25 cellular contexts compared by ENCODE assay signal in the genomic region with DNA sequence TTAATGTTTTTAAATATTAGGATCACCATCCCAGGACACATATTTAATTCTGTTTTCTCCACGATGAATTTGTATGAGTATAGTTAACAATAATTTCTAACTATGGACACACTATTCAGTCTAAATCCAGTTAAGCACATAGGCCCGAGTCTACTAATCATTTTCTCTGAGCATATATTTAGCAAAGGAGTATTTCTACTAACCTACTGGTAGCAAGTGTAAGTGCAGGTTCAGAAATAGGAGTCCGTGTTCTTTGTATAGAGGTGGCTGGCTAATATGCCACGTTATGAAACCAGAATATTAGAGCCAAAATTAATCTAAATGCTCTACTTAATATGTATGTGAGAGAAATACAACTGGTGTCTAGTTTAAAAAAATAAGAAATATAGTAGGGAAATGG.
"Had no signal": no experiment of that assay in that cellular context is flagged by ENCODE, and none has a peak within 500 bp of the region (broad histone marks: within the 10 kb centered on the region; RNA-seq: fewer than 3 reads in every experiment).

No MANE protein-coding gene starts in this region.

- H3K4me3 ChIP-seq: body of pancreas had no signal

- ATAC-seq: activated CD8-positive, alpha-beta T cell treated with anti-CD3 and anti-CD28 coated beads, Interleukin-2, amount 10 ng/mL, durations not matched to agents 7 days and 5 days; body of pancreas; PC-3; T-helper 17 cell; WTC11 had no signal

- H3K4me1 ChIP-seq: body of pancreas had no signal

- H3K9me3 ChIP-seq: body of pancreas had no signal

- H3K27ac Mint-ChIP-seq: activated CD8-positive, alpha-beta T cell treated with anti-CD3 and anti-CD28 coated beads, Interleukin-2, amount 10 ng/mL, durations not matched to agents 7 days and 5 days; activated naive CD4-positive, alpha-beta T cell treated with anti-CD3 and anti-CD28 coated beads, Interleukin-2, amount 50 U/mL, for 24 hours; activated T-helper 1 cell treated with anti-CD3 and anti-CD28 coated beads, Interleukin-12 subunit alpha, Interleukin-12 subunit beta, Interleukin-2, Interleukin-4 antibody, amounts not matched to agents 30 ng/mL and 10 ng/mL and 1 ng/mL, durations not matched to agents 14 hours and 24 hours and 36 hours; T-helper 17 cell; WTC11 had no signal

- H3K27me3 Mint-ChIP-seq: activated naive CD4-positive, alpha-beta T cell treated with anti-CD3 and anti-CD28 coated beads, Interleukin-2, amount 50 U/mL, for 24 hours; T-helper 17 cell had no signal

- H3K27ac ChIP-seq: body of pancreas had no signal

- H3K9me3 Mint-ChIP-seq: activated T-helper 1 cell treated with anti-CD3 and anti-CD28 coated beads, Interleukin-12 subunit alpha, Interleukin-12 subunit beta, Interleukin-2, Interleukin-4 antibody, amounts not matched to agents 30 ng/mL and 10 ng/mL and 1 ng/mL, durations not matched to agents 14 hours and 24 hours and 36 hours; WTC11 had no signal

- H3K36me3 Mint-ChIP-seq: activated naive CD4-positive, alpha-beta T cell treated with anti-CD3 and anti-CD28 coated beads, Interleukin-2, amount 50 U/mL, for 24 hours; WTC11 had no signal

- H3K4me3 Mint-ChIP-seq: activated CD8-positive, alpha-beta T cell treated with anti-CD3 and anti-CD28 coated beads, Interleukin-2, amount 10 ng/mL, durations not matched to agents 7 days and 5 days; activated naive CD4-positive, alpha-beta T cell treated with anti-CD3 and anti-CD28 coated beads, Interleukin-2, amount 50 U/mL, for 24 hours; activated T-helper 1 cell treated with anti-CD3 and anti-CD28 coated beads, Interleukin-12 subunit alpha, Interleukin-12 subunit beta, Interleukin-2, Interleukin-4 antibody, amounts not matched to agents 30 ng/mL and 10 ng/mL and 1 ng/mL, durations not matched to agents 14 hours and 24 hours and 36 hours; T-helper 17 cell; WTC11 had no signal

- H3K4me1 Mint-ChIP-seq: activated naive CD4-positive, alpha-beta T cell treated with anti-CD3 and anti-CD28 coated beads, Interleukin-2, amount 50 U/mL, for 24 hours; T-helper 17 cell; WTC11 had no signal

- DNase-seq: activated CD4-positive, alpha-beta T cell treated with anti-CD3 and anti-CD28 coated beads for 48 hours; activated CD4-positive, alpha-beta T cell treated with anti-CD3 and anti-CD28 coated beads, Interleukin-2, amount 50 U/mL, for 4 hours; activated CD4-positive, CD25-positive, alpha-beta regulatory T cell treated with anti-CD3 and anti-CD28 coated beads, Interleukin-2, amount 50 U/mL, for 72 hours; activated CD8-positive, alpha-beta memory T cell treated with anti-CD3 and anti-CD28 coated beads, Interleukin-2, amount 50 U/mL, for 48 hours; activated CD8-positive, alpha-beta T cell treated with anti-CD3 and anti-CD28 coated beads, Interleukin-2, amount 10 ng/mL, durations not matched to agents 7 days and 5 days; activated effector memory CD4-positive, alpha-beta T cell treated with Interleukin-2 at 50 U/mL for 16 hours; activated naive CD4-positive, alpha-beta T cell; activated T-cell treated with anti-CD3 and anti-CD28 coated beads, Interleukin-2, amount 50 U/mL, for 1 hour; aorta; body of pancreas; central memory CD4-positive, alpha-beta T cell; NCI-H1092 treated with DMSO at 0.1 percent for 48 hours; NCI-H1417 treated with DMSO at 0.1 percent for 48 hours; NCI-H1694; NCI-H2029; NCI-H2107; NCI-H446; NCI-H524; PC-3; SIG-M5; T-helper 17 cell; T-helper 9 cell had no signal
